21 cellular contexts compared by ENCODE assay signal in genomic region chr17:59456923-59457615, GRCh38.
"Had no signal": no experiment of that assay in that cellular context is flagged by ENCODE, and none has a peak within 500 bp of the region (broad histone marks: within the 10 kb centered on the region; RNA-seq: fewer than 3 reads in every experiment).

No MANE protein-coding gene starts in this region.

- H3K4me2 ChIP-seq: SK-N-SH had no signal

- DNase-seq: activated CD4-positive, alpha-beta memory T cell treated with anti-CD3 and anti-CD28 coated beads for 36 hours; activated CD4-positive, alpha-beta T cell treated with anti-CD3 and anti-CD28 coated beads, Interleukin-2, amount 10 ng/mL, durations not matched to agents 7 days and 5 days; activated CD4-positive, CD25-positive, alpha-beta regulatory T cell; activated gamma-delta T cell; activated naive CD4-positive, alpha-beta T cell treated with anti-CD3 and anti-CD28 coated beads for 36 hours; activated T-cell treated with anti-CD3 and anti-CD28 coated beads for 4 hours; activated T-cell treated with anti-CD3 and anti-CD28 coated beads, Interleukin-2, amount 50 U/mL, for 48 hours; amygdala; KG1; NCI-H1105; NCI-H1436; NCI-H187 treated with DMSO at 0.1 percent for 48 hours; NCI-H2107; NCI-H345; NCI-H524; NCI-H774; NK-92 treated with Interleukin-12 subunit alpha and Interleukin-12 subunit beta, amount 100 ng/mL, for 24 hours; RPMI8226; SK-N-SH; T-helper 1 cell had no signal

- H3K27ac ChIP-seq: VCaP had no signal

- H3K9me3 ChIP-seq: SK-N-SH had no signal

- H3K9ac ChIP-seq: SK-N-SH had no signal
